11 cellular contexts compared by ENCODE assay signal in the genomic region with DNA sequence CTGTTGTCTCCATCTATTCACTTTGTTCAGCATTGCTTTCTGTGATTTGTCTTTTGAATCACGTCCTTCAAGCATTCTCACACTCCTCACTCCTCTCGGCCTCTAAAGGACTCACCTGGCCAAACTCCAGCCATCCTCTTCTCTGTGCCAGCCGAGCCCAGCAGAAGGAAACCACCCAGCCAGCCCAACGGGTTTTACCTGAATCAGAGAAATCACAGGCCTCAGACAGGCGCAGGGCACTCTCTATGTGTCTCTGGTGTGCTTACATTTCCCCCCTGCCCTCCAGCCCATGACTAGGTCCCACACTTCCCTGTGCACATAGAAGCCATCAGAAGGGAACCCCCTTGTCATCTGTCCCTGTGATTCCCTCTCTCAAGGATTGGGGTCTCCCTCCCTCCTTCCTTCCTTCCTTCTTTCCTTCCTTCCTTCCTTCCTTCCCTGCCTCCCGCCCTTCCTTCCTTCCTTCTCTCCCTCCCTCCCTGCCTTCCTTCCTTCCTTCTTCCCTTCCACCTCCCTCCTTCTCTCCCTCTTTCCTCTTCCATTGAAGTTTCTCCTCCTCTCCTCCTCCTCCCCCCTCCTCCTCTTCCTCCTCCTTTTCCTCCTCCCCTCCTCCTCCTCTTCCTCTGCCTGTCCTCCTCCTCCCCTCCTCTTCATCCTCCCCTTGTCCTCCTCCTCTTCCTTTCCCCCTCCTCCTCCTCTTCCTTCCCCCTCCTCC. TPM values are rescaled to one million over a fixed set of nuclear protein-coding genes. Genes with fewer than 3 reads are reported as not detected.
A peak's percentile ranks its signal among the peaks of the same experiment; 100 is the strongest.
DNase-seq lines count a peak whose midpoint lies in the region; ATAC-seq and TF ChIP-seq lines count a peak whose summit lies in the region.
"Had no signal": no experiment of that assay in that cellular context is flagged by ENCODE, and none has a peak within 500 bp of the region (broad histone marks: within the 10 kb centered on the region; RNA-seq: fewer than 3 reads in every experiment).

No MANE protein-coding gene starts in this region.

- H3K36me3 ChIP-seq in BLaER1 (no peaks in the 10 kb centered on the region), DOHH2 (ENCODE audit: control insufficient read depth, low read length) (0 out of 2 replicates have a peak, but pooled peaks cover 3% of the 10 kb centered on the region)
- H3K36me3 ChIP-seq: pancreas had no signal

- H3K4me3 ChIP-seq in BLaER1, result no peak overlapping the region
- H3K4me3 ChIP-seq in DOHH2 (ENCODE audit: low read length), result peak overlapping the region; percentile 55
- H3K4me3 ChIP-seq: pancreas had no signal

- H3K27ac ChIP-seq in BLaER1, result no peak overlapping the region
- peak overlapping the region; percentile 73 for H3K27ac ChIP-seq in DOHH2 (ENCODE audit: low read depth, low read length)
- H3K27ac ChIP-seq: pancreas had no signal

- H3K27ac Mint-ChIP-seq in activated T-helper 17 cell treated with anti-CD3 and anti-CD28 coated beads, Interleukin-2, amount 50 U/mL, for 72 hours, result peak overlapping the region; percentile 97

- TF ChIP-seq CTCF in DOHH2 (IDR thresholded peaks at IDR 0.05; ENCODE audit: low read depth, low read length, poor library complexity, severe bottlenecking), result no peak

- DNase-seq in mucosa of gallbladder (ENCODE audit: low spot score) (peak; percentile 44), COLO829 (ENCODE audit: low spot score) (no peak), pons (ENCODE audit: low spot score) (no peak), NCI-H2171 treated with DMSO at 0.1 percent for 48 hours (lab: John Stamatoyannopoulos, UW) (no peak)
- DNase-seq: NCI-H69; stimulated activated CD4-positive, alpha-beta T cell treated with anti-CD3 and anti-CD28 coated beads, Interleukin-4, amount 100 ng/mL, for 1 hour had no signal

- H3K4me3 Mint-ChIP-seq in activated T-helper 17 cell treated with anti-CD3 and anti-CD28 coated beads, Interleukin-2, amount 50 U/mL, for 72 hours, result peak overlapping the region; percentile 86

- H3K4me2 ChIP-seq in BLaER1 (peak overlapping the region; percentile 55), DOHH2 (ENCODE audit: low read length) (peak overlapping the region; percentile 69)

- peaks cover 26% of the 10 kb centered on the region for H3K4me1 Mint-ChIP-seq in activated T-helper 17 cell treated with anti-CD3 and anti-CD28 coated beads, Interleukin-2, amount 50 U/mL, for 72 hours

- H3K27me3 ChIP-seq in BLaER1, result no peaks in the 10 kb centered on the region
- no peaks in the 10 kb centered on the region for H3K27me3 ChIP-seq in DOHH2 (ENCODE audit: control insufficient read depth, low read length)
- H3K27me3 ChIP-seq: pancreas had no signal

- H3K27me3 Mint-ChIP-seq in activated T-helper 17 cell treated with anti-CD3 and anti-CD28 coated beads, Interleukin-2, amount 50 U/mL, for 72 hours, result no peaks in the 10 kb centered on the region

- H3K79me2 ChIP-seq in DOHH2 (ENCODE audit: control insufficient read depth, low read length), result peaks cover 5% of the 10 kb centered on the region

- no peaks in the 10 kb centered on the region for H3K9me2 ChIP-seq in DOHH2 (replicated peaks; ENCODE audit: control insufficient read depth, low read length)

- H4K20me1 ChIP-seq in BLaER1, result no peaks in the 10 kb centered on the region
- no peaks in the 10 kb centered on the region for H4K20me1 ChIP-seq in DOHH2 (ENCODE audit: control insufficient read depth, insufficient read depth, low read depth, low read length)

- peak; percentile 19 for ATAC-seq in activated T-helper 17 cell treated with anti-CD3 and anti-CD28 coated beads, Interleukin-2, amount 50 U/mL, for 72 hours (replicated peaks)
- ATAC-seq in HG03095 (IDR thresholded peaks at IDR 0.05; ENCODE audit: unreplicated experiment), result no peak

- H3K9me3 Mint-ChIP-seq in activated T-helper 17 cell treated with anti-CD3 and anti-CD28 coated beads, Interleukin-2, amount 50 U/mL, for 72 hours, result peaks cover 6% of the 10 kb centered on the region

- H3F3A ChIP-seq in DOHH2 (ENCODE audit: control insufficient read depth, insufficient read depth), result peaks cover 39% of the 10 kb centered on the region

- H3K9ac ChIP-seq in BLaER1, result no peak overlapping the region

- peaks cover 17% of the 10 kb centered on the region for H3K4me1 ChIP-seq in BLaER1
- peaks cover 58% of the 10 kb centered on the region for H3K4me1 ChIP-seq in DOHH2 (ENCODE audit: control insufficient read depth, low read length)
- H3K4me1 ChIP-seq: pancreas had no signal

- H3K36me3 Mint-ChIP-seq in activated T-helper 17 cell treated with anti-CD3 and anti-CD28 coated beads, Interleukin-2, amount 50 U/mL, for 72 hours (ENCODE audit: low read depth), result no peaks in the 10 kb centered on the region

- 0 out of 2 replicates have a peak, but pooled peaks cover 5% of the 10 kb centered on the region for H3K9me3 ChIP-seq in BLaER1
- peaks cover 10% of the 10 kb centered on the region; the same call in 1 of the 2 replicates for H3K9me3 ChIP-seq in DOHH2 (ENCODE audit: control insufficient read depth, insufficient read depth, low read length)
- H3K9me3 ChIP-seq: pancreas had no signal

RNA-seq across cellular contexts. Expression of a gene that starts 8.8 kb away (rescaled TPM):
- under 1 TPM; 0.04 to 0.98 TPM for total RNA-seq in activated T-helper 17 cell treated with anti-CD3 and anti-CD28 coated beads, Interleukin-2, amount 50 U/mL, for 72 hours
- 1.2 TPM for total RNA-seq in mucosa of gallbladder

RNA-seq across cellular contexts. Expression of a gene that starts 27.2 kb away (rescaled TPM):
- 10 to 100 TPM; 10.3 to 12.2 TPM for total RNA-seq in activated T-helper 17 cell treated with anti-CD3 and anti-CD28 coated beads, Interleukin-2, amount 50 U/mL, for 72 hours
- 20.9 TPM for total RNA-seq in mucosa of gallbladder
